29 cellular contexts compared by ENCODE assay signal in the genomic region with DNA sequence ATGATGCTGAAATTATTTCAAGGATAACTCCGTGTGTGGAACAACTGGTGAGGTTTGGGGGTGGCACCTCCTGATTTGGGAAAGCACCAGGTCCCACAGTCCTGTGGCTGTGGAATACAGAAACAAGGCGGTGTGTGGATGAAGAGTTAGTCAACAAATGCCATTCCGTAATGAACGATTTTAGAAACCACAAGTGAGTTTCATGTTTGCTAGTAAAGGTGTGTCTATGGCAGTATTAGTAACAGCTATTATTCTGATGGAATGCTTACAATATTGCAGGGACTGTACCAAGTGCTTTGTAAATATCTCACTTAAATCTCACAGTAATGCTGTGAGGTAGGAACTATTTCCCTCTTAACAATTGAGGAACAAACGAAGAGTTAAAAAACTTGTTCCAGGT. TPM values are rescaled to one million over a fixed set of nuclear protein-coding genes. Genes with fewer than 3 reads are reported as not detected.
DNase-seq lines count a peak whose midpoint lies in the region; ATAC-seq, FAIRE-seq and TF ChIP-seq lines count a peak whose summit lies in the region.
"Had no signal": no experiment of that assay in that cellular context is flagged by ENCODE, and none has a peak within 500 bp of the region (broad histone marks: within the 10 kb centered on the region; RNA-seq: fewer than 3 reads in every experiment).

No MANE protein-coding gene starts in this region.

- peak overlapping the region; percentile 13; the same call in 1 of the 2 replicates for H2AFZ ChIP-seq in K562 (ENCODE audit: low read depth, low read length)
- H2AFZ ChIP-seq: hepatocyte had no signal

- TF ChIP-seq POLR2A in breast epithelium (IDR thresholded peaks at IDR 0.05) (no peak), K562 (conservative IDR thresholded peaks at IDR 0.05) (peak; percentile 24; the same call in 1 of the 2 replicates)

- H3K36me3 ChIP-seq in breast epithelium (no peaks in the 10 kb centered on the region), K562 (ENCODE audit: control insufficient read depth, insufficient read depth, low read length) (peaks cover 86% of the 10 kb centered on the region), BE2C (peaks cover 77% of the 10 kb centered on the region)

- H3K4me3 Mint-ChIP-seq in MCF 10A (ENCODE audit: unreplicated experiment) = no peak overlapping the region
- H3K4me3 Mint-ChIP-seq in activated T-helper 1 cell treated with anti-CD3 and anti-CD28 coated beads, Interleukin-12 subunit alpha, Interleukin-12 subunit beta, Interleukin-2, Interleukin-4 antibody, amounts not matched to agents 30 ng/mL and 10 ng/mL and 1 ng/mL, durations not matched to agents 14 hours and 24 hours and 36 hours = no peak overlapping the region
- H3K4me3 Mint-ChIP-seq: mesothelial cell of epicardium; natural killer cell treated with Interleukin-12 subunit alpha and Interleukin-12 subunit beta and Interleukin-15 and Interleukin-18, amount 100 ng/mL, for 72 hours; stimulated activated naive CD8-positive, alpha-beta T cell treated with anti-CD3 and anti-CD28 coated beads, Interleukin-15, amount 100 ng/mL, for 72 hours had no signal

- H3K4me2 ChIP-seq in K562 (ENCODE audit: insufficient read depth, low read length) = no peak overlapping the region
- H3K4me2 ChIP-seq: hepatocyte had no signal

- 67% methylated on average over 5 of the region's 5 CpGs for WGBS in K562 (ENCODE audit: insufficient coverage, low coverage, missing lambda C conversion rate)

- H3K79me2 ChIP-seq in K562 (ENCODE audit: control insufficient read depth, insufficient read depth, low read length) = no peaks in the 10 kb centered on the region
- H3K79me2 ChIP-seq: hepatocyte had no signal

- H3K4me3 ChIP-seq in breast epithelium (no peak overlapping the region), K562 (no peak overlapping the region), BE2C (ENCODE audit: low read depth, low read length) (no peak overlapping the region)
- H3K4me3 ChIP-seq: esophagus squamous epithelium, HAP-1, hepatocyte, pancreas, transverse colon had no signal

- H4K20me1 ChIP-seq in K562 (replicated peaks; ENCODE audit: control insufficient read depth, insufficient read depth, low read length) = no peaks in the 10 kb centered on the region

- intact Hi-C loops in MCF 10A (cut with micrococcal nuclease) = no loop called here
- intact Hi-C loops in breast epithelium (cut with DNase I; ENCODE audit: low total_unique reads) = no loop called here
- intact Hi-C loops in K562 (cut with micrococcal nuclease) = no loop called here
- intact Hi-C loops in activated T-helper 1 cell treated with anti-CD3 and anti-CD28 coated beads, Interleukin-12 subunit alpha, Interleukin-12 subunit beta, Interleukin-2, Interleukin-4 antibody, amounts not matched to agents 30 ng/mL and 10 ng/mL and 1 ng/mL, durations not matched to agents 14 hours and 24 hours and 36 hours (cut with micrococcal nuclease) = no loop called here

- TF ChIP-seq RAD21 in K562 (CRISPR knock-in tag; conservative IDR thresholded peaks at IDR 0.05 in 1 of 2, IDR thresholded peaks at IDR 0.05 in 1 of 2) = no peak

- no peak for TF ChIP-seq EP300 in K562 (IDR thresholded peaks at IDR 0.05; ENCODE audit: low read length)

- TF ChIP-seq CTCF in MCF 10A (IDR thresholded peaks at IDR 0.05; ENCODE audit: unreplicated experiment) (no peak), breast epithelium (IDR thresholded peaks at IDR 0.05) (no peak), K562 (IDR thresholded peaks at IDR 0.05 in 2 of 3, conservative IDR thresholded peaks at IDR 0.05 in 1 of 3; ENCODE audit: insufficient read depth in 2 of 3, low read depth in 1 of 3, low read length in 3 of 3) (no peak), BE2C (IDR thresholded peaks at IDR 0.05; ENCODE audit: low read depth, low read length) (no peak)

- no peaks in the 10 kb centered on the region for H3K27me3 Mint-ChIP-seq in MCF 10A (ENCODE audit: insufficient read depth, unreplicated experiment)
- no peaks in the 10 kb centered on the region for H3K27me3 Mint-ChIP-seq in activated T-helper 1 cell treated with anti-CD3 and anti-CD28 coated beads, Interleukin-12 subunit alpha, Interleukin-12 subunit beta, Interleukin-2, Interleukin-4 antibody, amounts not matched to agents 30 ng/mL and 10 ng/mL and 1 ng/mL, durations not matched to agents 14 hours and 24 hours and 36 hours (ENCODE audit: insufficient read depth)
- H3K27me3 Mint-ChIP-seq: natural killer cell treated with Interleukin-12 subunit alpha and Interleukin-12 subunit beta and Interleukin-15 and Interleukin-18, amount 100 ng/mL, for 72 hours; stimulated activated naive CD8-positive, alpha-beta T cell treated with anti-CD3 and anti-CD28 coated beads, Interleukin-15, amount 100 ng/mL, for 72 hours had no signal

- in situ Hi-C loops in K562 (cut with MboI) = no loop called here

- H3K4me1 Mint-ChIP-seq in MCF 10A (ENCODE audit: insufficient read depth, unreplicated experiment) = no peaks in the 10 kb centered on the region
- H3K4me1 Mint-ChIP-seq in activated T-helper 1 cell treated with anti-CD3 and anti-CD28 coated beads, Interleukin-12 subunit alpha, Interleukin-12 subunit beta, Interleukin-2, Interleukin-4 antibody, amounts not matched to agents 30 ng/mL and 10 ng/mL and 1 ng/mL, durations not matched to agents 14 hours and 24 hours and 36 hours (ENCODE audit: low read depth) = no peaks in the 10 kb centered on the region
- H3K4me1 Mint-ChIP-seq: mesothelial cell of epicardium; stimulated activated naive CD8-positive, alpha-beta T cell treated with anti-CD3 and anti-CD28 coated beads, Interleukin-15, amount 100 ng/mL, for 72 hours had no signal

- POLR2A ChIA-PET in MCF 10A (lab: Yijun Ruan, JAX) = interaction anchor here (0.8 to 5.8 kb wide), 6 partner anchors 8 to 207 kb away, joined by 3 to 31 read pairs (median 3); no protein-coding TSS in a partner anchor
- POLR2A ChIA-PET in K562 (lab: Yijun Ruan, JAX) = interaction anchor here (0.7 to 1.1 kb wide), 3 partner anchors 11 to 115 kb away, joined by 3 to 5 read pairs (median 5); a partner anchor contains a TSS

- no peaks in the 10 kb centered on the region for H3K4me1 ChIP-seq in breast epithelium
- peaks cover 0 to 6% of the 10 kb centered on the region in 2 experiments; a peak in 3 of 5 replicates for H3K4me1 ChIP-seq in K562 (replicated peaks in 1 of 2; ENCODE audit: control insufficient read depth in 2 of 2, insufficient read depth in 2 of 2, low read length in 2 of 2)
- no peaks in the 10 kb centered on the region for H3K4me1 ChIP-seq in BE2C
- H3K4me1 ChIP-seq: esophagus squamous epithelium, pancreas, transverse colon had no signal

- ATAC-seq in K562 = peak; percentile 7; the same call in 2 of the 3 replicates
- ATAC-seq: activated naive CD4-positive, alpha-beta T cell treated with anti-CD3 and anti-CD28 coated beads, Interleukin-2, amount 50 U/mL, for 72 hours; left colon; natural killer cell treated with Interleukin-12 subunit alpha and Interleukin-12 subunit beta and Interleukin-15 and Interleukin-18, amount 100 ng/mL, for 72 hours; stimulated activated naive CD8-positive, alpha-beta T cell treated with anti-CD3 and anti-CD28 coated beads, Interleukin-15, amount 100 ng/mL, for 72 hours had no signal

- H3K9me3 ChIP-seq in breast epithelium (no peaks in the 10 kb centered on the region), K562 (replicated peaks; ENCODE audit: control insufficient read depth, insufficient read depth, low read depth, low read length) (no peaks in the 10 kb centered on the region), BE2C (no peaks in the 10 kb centered on the region)
- H3K9me3 ChIP-seq: esophagus squamous epithelium, HAP-1, pancreas, transverse colon had no signal

- BruUV-seq in MCF 10A (replicated peaks; lab: Mats Ljungman, UMichigan) = no TSS peak
- no TSS peak for BruUV-seq in K562 (replicated peaks; lab: Mats Ljungman, UMichigan)

- H3K9me3 Mint-ChIP-seq in MCF 10A (ENCODE audit: unreplicated experiment) = no peaks in the 10 kb centered on the region
- no peaks in the 10 kb centered on the region for H3K9me3 Mint-ChIP-seq in activated T-helper 1 cell treated with anti-CD3 and anti-CD28 coated beads, Interleukin-12 subunit alpha, Interleukin-12 subunit beta, Interleukin-2, Interleukin-4 antibody, amounts not matched to agents 30 ng/mL and 10 ng/mL and 1 ng/mL, durations not matched to agents 14 hours and 24 hours and 36 hours
- H3K9me3 Mint-ChIP-seq: activated naive CD4-positive, alpha-beta T cell treated with anti-CD3 and anti-CD28 coated beads, Interleukin-2, amount 50 U/mL, for 72 hours; mesothelial cell of epicardium; natural killer cell treated with Interleukin-12 subunit alpha and Interleukin-12 subunit beta and Interleukin-15 and Interleukin-18, amount 100 ng/mL, for 72 hours; stimulated activated naive CD8-positive, alpha-beta T cell treated with anti-CD3 and anti-CD28 coated beads, Interleukin-15, amount 100 ng/mL, for 72 hours had no signal

- no peak overlapping the region for H3K9ac ChIP-seq in K562 (ENCODE audit: insufficient read depth in 1 of 2, low read depth in 2 of 2, low read length in 2 of 2)

- H3K27ac Mint-ChIP-seq in MCF 10A (ENCODE audit: low read depth, unreplicated experiment) = peak overlapping the region; percentile 10
- no peak overlapping the region for H3K27ac Mint-ChIP-seq in activated T-helper 1 cell treated with anti-CD3 and anti-CD28 coated beads, Interleukin-12 subunit alpha, Interleukin-12 subunit beta, Interleukin-2, Interleukin-4 antibody, amounts not matched to agents 30 ng/mL and 10 ng/mL and 1 ng/mL, durations not matched to agents 14 hours and 24 hours and 36 hours
- H3K27ac Mint-ChIP-seq: mesothelial cell of epicardium; natural killer cell treated with Interleukin-12 subunit alpha and Interleukin-12 subunit beta and Interleukin-15 and Interleukin-18, amount 100 ng/mL, for 72 hours had no signal

- DNase-seq in MCF 10A (ENCODE audit: unreplicated experiment) (no peak), breast epithelium (ENCODE audit: low spot score in 2 of 2) (no peak), K562 (ENCODE audit: extremely low read depth in 1 of 4, low spot score in 3 of 4) (no peak), myocyte (ENCODE audit: low read depth) (peak; percentile 32), NCI-H69 (lab: John Stamatoyannopoulos, UW) (no peak), substantia nigra (lab: John Stamatoyannopoulos, UW) (no peak), BE2C (no peak)
- no peak for DNase-seq in activated T-helper 1 cell treated with anti-CD3 and anti-CD28 coated beads, Interleukin-12 subunit alpha, Interleukin-12 subunit beta, Interleukin-2, Interleukin-4 antibody, amounts not matched to agents 30 ng/mL and 10 ng/mL and 1 ng/mL, durations not matched to agents 14 hours and 24 hours and 36 hours (ENCODE audit: low spot score)
- DNase-seq: activated CD4-positive, alpha-beta T cell treated with anti-CD3 and anti-CD28 coated beads for 48 hours; COR-L47; DND-41; effector CD4-positive, alpha-beta T cell; esophagus squamous epithelium; Kasumi-1; left colon; NCI-H1694; NCI-H2171; NCI-H510A treated with DMSO at 0.1 percent for 48 hours; pancreas; stimulated activated CD4-positive, alpha-beta T cell treated with anti-CD3 and anti-CD28 coated beads, Interleukin-15, amount 100 ng/mL, for 24 hours; stimulated activated naive CD8-positive, alpha-beta T cell treated with anti-CD3 and anti-CD28 coated beads, Interleukin-15, amount 100 ng/mL, for 72 hours; transverse colon had no signal

- no peak overlapping the region for H3K27ac ChIP-seq in breast epithelium
- H3K27ac ChIP-seq in K562 (ENCODE audit: extremely low read depth, low read depth, low read length) = peak overlapping the region; percentile 14; the same call in 2 of the 3 replicates
- no peak overlapping the region for H3K27ac ChIP-seq in substantia nigra (ENCODE audit: low read depth, low read length, poor library complexity, severe bottlenecking)
- H3K27ac ChIP-seq: esophagus squamous epithelium, hepatocyte, pancreas, transverse colon had no signal

- H3K9me1 ChIP-seq in K562 (ENCODE audit: control insufficient read depth, insufficient read depth, low read length) = no peaks in the 10 kb centered on the region

- H3K27me3 ChIP-seq in breast epithelium (no peaks in the 10 kb centered on the region), K562 (ENCODE audit: control insufficient read depth in 2 of 2, insufficient read depth in 2 of 2, low read length in 2 of 2) (no peaks in the 10 kb centered on the region), BE2C (no peaks in the 10 kb centered on the region)
- H3K27me3 ChIP-seq: esophagus squamous epithelium, hepatocyte, pancreas, transverse colon had no signal

- FAIRE-seq in K562 (lab: Jason Lieb, UNC) = no peak
- FAIRE-seq: frontal cortex, pancreas, RCC 7860 had no signal

- H3K36me3 Mint-ChIP-seq in MCF 10A (ENCODE audit: insufficient read depth, unreplicated experiment) = peaks cover 100% of the 10 kb centered on the region
- H3K36me3 Mint-ChIP-seq in activated T-helper 1 cell treated with anti-CD3 and anti-CD28 coated beads, Interleukin-12 subunit alpha, Interleukin-12 subunit beta, Interleukin-2, Interleukin-4 antibody, amounts not matched to agents 30 ng/mL and 10 ng/mL and 1 ng/mL, durations not matched to agents 14 hours and 24 hours and 36 hours (ENCODE audit: low read depth) = peaks cover 15% of the 10 kb centered on the region

- CTCF ChIA-PET in MCF 10A (lab: Yijun Ruan, JAX) = interaction anchor here (0.7 to 1.7 kb wide), 5 partner anchors 11 to 305 kb away, joined by 3 to 7 read pairs (median 3); no protein-coding TSS in a partner anchor
- CTCF ChIA-PET in K562 (lab: Yijun Ruan, JAX; ENCODE audit: low intra/inter-chr PET ratio) = no interaction called here

RNA-seq across cellular contexts. Expression of a gene that starts 53.8 kb away (rescaled TPM):
- total RNA-seq in MCF 10A (2022) (82.4 and 88.4 TPM in 2 replicates), breast epithelium (10 to 100 TPM; 21.4 to 34.8 (median 25.9) TPM), K562 (2014; rRNA removed) (20.7 and 23.9 TPM in 2 replicates), K562 (2014; rRNA removed; fragmentation: Illumina TruSeq; extraction: Trizol) (31.7 and 33.7 TPM in 2 replicates), K562 (2015; rRNA removed; fragmentation: Illumina TruSeq; extraction: Trizol) (25.4 and 27.3 TPM in 2 replicates), K562 (2021) (22.9 and 23.7 TPM in 2 replicates), myocyte (28.2 and 33.2 TPM in 2 replicates)
- total RNA-seq in K562 (2011; cell fraction: chromatin; rRNA removed; ENCODE audit: low replicate concordance) = 64.2 and 174 TPM in 2 replicates
- 35.9 and 39.9 TPM in 2 replicates for total RNA-seq in K562 (2011; cell fraction: nucleolus; rRNA removed)
- total RNA-seq in K562 (2011; cell fraction: nucleoplasm; rRNA removed) = 70.5 and 113 TPM in 2 replicates
- polyA plus RNA-seq in K562 (2011; rRNA removed) (26.6 and 27.4 TPM in 2 replicates), K562 (2014; fragmentation: Illumina TruSeq; extraction: Trizol) (16.1 and 18.8 TPM in 2 replicates), K562 (2014; fragmentation: Nextera tagmentation; extraction: Ambion mirVana) (1 to 10 TPM; 2.0 to 2.7 TPM), K562 (2014; rRNA removed) (15.0 and 16.0 TPM in 2 replicates)
- polyA plus RNA-seq in K562 (2011; cell fraction: cytosol; rRNA removed) = 9.0 and 13.7 TPM in 2 replicates
- polyA plus RNA-seq in K562 (2011; cell fraction: nucleus; rRNA removed) = 22.3 and 28.3 TPM in 2 replicates
- 10.3 and 16.2 TPM in 2 replicates for polyA plus RNA-seq in K562 (2012)
- polyA minus RNA-seq in K562 (2011; rRNA and poly(A)+ RNA removed) = 71.3 and 86.7 TPM in 2 replicates
- polyA minus RNA-seq in K562 (2011; cell fraction: cytosol; rRNA and poly(A)+ RNA removed) = 26.2 and 27.0 TPM in 2 replicates
- polyA minus RNA-seq in K562 (2011; cell fraction: nucleus; rRNA and poly(A)+ RNA removed) = 24.5 and 32.4 TPM in 2 replicates
- polyA plus RNA-seq in myocyte (2012) = 16.9 TPM
- polyA plus RNA-seq in BE2C (2012; ENCODE audit: insufficient read depth, insufficient read length, low read depth) = 11.5 TPM
- 18.5 and 20.3 TPM in 2 replicates for total RNA-seq in activated T-helper 1 cell treated with anti-CD3 and anti-CD28 coated beads, Interleukin-12 subunit alpha, Interleukin-12 subunit beta, Interleukin-2, Interleukin-4 antibody, amounts not matched to agents 30 ng/mL and 10 ng/mL and 1 ng/mL, durations not matched to agents 14 hours and 24 hours and 36 hours
